Comparison of ENCODE assay signal across 1 cellular context in the genomic region with DNA sequence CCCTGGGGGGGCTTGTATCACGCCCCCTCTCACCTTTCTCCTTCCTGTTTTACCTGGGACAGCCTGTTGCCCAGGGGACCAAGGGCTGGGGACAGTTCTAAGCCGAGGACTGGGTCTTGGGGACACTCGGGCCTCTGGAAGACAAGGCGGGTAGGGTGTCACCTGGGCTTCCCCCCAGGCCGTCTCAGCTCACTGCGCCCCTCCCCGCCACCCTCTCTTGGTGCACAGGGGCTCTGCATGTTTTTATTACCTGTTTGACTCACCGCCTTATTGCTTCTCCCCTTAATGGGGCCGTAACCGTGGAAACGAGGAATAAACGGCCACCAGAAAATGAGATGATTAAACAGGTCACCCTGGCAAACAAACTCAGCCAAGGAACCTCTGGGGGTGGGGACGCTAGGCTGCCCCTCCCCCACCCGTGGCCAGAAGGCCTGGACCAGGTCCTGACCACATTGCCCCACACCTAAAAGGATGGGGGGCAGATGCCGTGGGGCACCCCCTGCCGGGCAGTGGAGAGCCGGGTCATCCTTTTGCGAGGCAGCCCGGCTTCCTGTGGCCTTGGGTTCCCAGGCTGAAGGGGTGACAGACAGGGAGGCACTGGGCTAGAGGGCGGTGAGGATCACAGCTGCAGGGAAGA.
A peak's percentile ranks its signal among the peaks of the same experiment; 100 is the strongest.
TF ChIP-seq lines count a peak whose summit lies in the region.

No MANE protein-coding gene starts in this region.

TF ChIP-seq in HepG2, 621 proteins besides CTCF, POLR2A, EP300 and RAD21 (continued from another document and continues in another):
- TF ChIP-seq, protein P1, sequence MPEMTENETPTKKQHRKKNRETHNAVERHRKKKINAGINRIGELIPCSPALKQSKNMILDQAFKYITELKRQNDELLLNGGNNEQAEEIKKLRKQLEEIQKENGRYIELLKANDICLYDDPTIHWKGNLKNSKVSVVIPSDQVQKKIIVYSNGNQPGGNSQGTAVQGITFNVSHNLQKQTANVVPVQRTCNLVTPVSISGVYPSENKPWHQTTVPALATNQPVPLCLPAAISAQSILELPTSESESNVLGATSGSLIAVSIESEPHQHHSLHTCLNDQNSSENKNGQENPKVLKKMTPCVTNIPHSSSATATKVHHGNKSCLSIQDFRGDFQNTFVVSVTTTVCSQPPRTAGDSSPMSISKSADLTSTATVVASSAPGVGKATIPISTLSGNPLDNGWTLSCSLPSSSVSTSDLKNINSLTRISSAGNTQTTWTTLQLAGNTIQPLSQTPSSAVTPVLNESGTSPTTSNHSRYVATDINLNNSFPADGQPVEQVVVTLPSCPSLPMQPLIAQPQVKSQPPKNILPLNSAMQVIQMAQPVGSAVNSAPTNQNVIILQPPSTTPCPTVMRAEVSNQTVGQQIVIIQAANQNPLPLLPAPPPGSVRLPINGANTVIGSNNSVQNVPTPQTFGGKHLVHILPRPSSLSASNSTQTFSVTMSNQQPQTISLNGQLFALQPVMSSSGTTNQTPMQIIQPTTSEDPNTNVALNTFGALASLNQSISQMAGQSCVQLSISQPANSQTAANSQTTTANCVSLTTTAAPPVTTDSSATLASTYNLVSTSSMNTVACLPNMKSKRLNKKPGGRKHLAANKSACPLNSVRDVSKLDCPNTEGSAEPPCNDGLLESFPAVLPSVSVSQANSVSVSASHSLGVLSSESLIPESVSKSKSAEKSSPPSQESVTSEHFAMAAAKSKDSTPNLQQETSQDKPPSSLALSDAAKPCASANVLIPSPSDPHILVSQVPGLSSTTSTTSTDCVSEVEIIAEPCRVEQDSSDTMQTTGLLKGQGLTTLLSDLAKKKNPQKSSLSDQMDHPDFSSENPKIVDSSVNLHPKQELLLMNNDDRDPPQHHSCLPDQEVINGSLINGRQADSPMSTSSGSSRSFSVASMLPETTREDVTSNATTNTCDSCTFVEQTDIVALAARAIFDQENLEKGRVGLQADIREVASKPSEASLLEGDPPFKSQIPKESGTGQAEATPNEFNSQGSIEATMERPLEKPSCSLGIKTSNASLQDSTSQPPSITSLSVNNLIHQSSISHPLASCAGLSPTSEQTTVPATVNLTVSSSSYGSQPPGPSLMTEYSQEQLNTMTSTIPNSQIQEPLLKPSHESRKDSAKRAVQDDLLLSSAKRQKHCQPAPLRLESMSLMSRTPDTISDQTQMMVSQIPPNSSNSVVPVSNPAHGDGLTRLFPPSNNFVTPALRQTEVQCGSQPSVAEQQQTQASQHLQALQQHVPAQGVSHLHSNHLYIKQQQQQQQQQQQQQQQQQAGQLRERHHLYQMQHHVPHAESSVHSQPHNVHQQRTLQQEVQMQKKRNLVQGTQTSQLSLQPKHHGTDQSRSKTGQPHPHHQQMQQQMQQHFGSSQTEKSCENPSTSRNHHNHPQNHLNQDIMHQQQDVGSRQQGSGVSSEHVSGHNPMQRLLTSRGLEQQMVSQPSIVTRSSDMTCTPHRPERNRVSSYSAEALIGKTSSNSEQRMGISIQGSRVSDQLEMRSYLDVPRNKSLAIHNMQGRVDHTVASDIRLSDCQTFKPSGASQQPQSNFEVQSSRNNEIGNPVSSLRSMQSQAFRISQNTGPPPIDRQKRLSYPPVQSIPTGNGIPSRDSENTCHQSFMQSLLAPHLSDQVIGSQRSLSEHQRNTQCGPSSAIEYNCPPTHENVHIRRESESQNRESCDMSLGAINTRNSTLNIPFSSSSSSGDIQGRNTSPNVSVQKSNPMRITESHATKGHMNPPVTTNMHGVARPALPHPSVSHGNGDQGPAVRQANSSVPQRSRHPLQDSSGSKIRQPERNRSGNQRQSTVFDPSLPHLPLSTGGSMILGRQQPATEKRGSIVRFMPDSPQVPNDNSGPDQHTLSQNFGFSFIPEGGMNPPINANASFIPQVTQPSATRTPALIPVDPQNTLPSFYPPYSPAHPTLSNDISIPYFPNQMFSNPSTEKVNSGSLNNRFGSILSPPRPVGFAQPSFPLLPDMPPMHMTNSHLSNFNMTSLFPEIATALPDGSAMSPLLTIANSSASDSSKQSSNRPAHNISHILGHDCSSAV (CRISPR knock-in tag; IDR thresholded peaks at IDR 0.05; ENCODE audit: borderline replicate concordance): no peak
- TF ChIP-seq SRSF1 (optimal IDR thresholded peaks at IDR 0.05; ENCODE audit: low read depth, low read length): peak; percentile 3
- TF ChIP-seq, protein P2, sequence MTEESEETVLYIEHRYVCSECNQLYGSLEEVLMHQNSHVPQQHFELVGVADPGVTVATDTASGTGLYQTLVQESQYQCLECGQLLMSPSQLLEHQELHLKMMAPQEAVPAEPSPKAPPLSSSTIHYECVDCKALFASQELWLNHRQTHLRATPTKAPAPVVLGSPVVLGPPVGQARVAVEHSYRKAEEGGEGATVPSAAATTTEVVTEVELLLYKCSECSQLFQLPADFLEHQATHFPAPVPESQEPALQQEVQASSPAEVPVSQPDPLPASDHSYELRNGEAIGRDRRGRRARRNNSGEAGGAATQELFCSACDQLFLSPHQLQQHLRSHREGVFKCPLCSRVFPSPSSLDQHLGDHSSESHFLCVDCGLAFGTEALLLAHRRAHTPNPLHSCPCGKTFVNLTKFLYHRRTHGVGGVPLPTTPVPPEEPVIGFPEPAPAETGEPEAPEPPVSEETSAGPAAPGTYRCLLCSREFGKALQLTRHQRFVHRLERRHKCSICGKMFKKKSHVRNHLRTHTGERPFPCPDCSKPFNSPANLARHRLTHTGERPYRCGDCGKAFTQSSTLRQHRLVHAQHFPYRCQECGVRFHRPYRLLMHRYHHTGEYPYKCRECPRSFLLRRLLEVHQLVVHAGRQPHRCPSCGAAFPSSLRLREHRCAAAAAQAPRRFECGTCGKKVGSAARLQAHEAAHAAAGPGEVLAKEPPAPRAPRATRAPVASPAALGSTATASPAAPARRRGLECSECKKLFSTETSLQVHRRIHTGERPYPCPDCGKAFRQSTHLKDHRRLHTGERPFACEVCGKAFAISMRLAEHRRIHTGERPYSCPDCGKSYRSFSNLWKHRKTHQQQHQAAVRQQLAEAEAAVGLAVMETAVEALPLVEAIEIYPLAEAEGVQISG (CRISPR knock-in tag; IDR thresholded peaks at IDR 0.05): peak; percentile 41; the same call in 1 of the 2 replicates
- TF ChIP-seq TSC22D2 (CRISPR knock-in tag; IDR thresholded peaks at IDR 0.05; ENCODE audit: borderline replicate concordance): no peak
- 0 out of 2 replicates have a peak, but pooled peaks have one; percentile 25 for TF ChIP-seq NCOA2 (CRISPR knock-in tag; IDR thresholded peaks at IDR 0.05)
- peak; percentile 61; the same call in 1 of the 2 replicates for TF ChIP-seq RXRA (CRISPR knock-in tag; IDR thresholded peaks at IDR 0.05)
- peak; percentile 75 for TF ChIP-seq PPARG (CRISPR knock-in tag; conservative IDR thresholded peaks at IDR 0.05)
- TF ChIP-seq TCF7 (IDR thresholded peaks at IDR 0.05; ENCODE audit: low read depth): peak; percentile 32; the same call in 1 of the 2 replicates
- TF ChIP-seq ATF7 (IDR thresholded peaks at IDR 0.05): no peak
- no peak for TF ChIP-seq ATF7 (CRISPR knock-in tag; IDR thresholded peaks at IDR 0.05)
- TF ChIP-seq RFX3 (CRISPR knock-in tag; IDR thresholded peaks at IDR 0.05): peak; percentile 34; the same call in 1 of the 2 replicates
- TF ChIP-seq ZFP90 (CRISPR knock-in tag; IDR thresholded peaks at IDR 0.05; ENCODE audit: borderline replicate concordance): no peak; the same call in 1 of the 2 replicates
- TF ChIP-seq, protein P3, sequence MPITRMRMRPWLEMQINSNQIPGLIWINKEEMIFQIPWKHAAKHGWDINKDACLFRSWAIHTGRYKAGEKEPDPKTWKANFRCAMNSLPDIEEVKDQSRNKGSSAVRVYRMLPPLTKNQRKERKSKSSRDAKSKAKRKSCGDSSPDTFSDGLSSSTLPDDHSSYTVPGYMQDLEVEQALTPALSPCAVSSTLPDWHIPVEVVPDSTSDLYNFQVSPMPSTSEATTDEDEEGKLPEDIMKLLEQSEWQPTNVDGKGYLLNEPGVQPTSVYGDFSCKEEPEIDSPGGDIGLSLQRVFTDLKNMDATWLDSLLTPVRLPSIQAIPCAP (CRISPR knock-in tag; IDR thresholded peaks at IDR 0.05; ENCODE audit: low read depth): no peak
- TF ChIP-seq ZFP82 (CRISPR knock-in tag; IDR thresholded peaks at IDR 0.05; ENCODE audit: borderline replicate concordance): no peak
- TF ChIP-seq, protein P4, sequence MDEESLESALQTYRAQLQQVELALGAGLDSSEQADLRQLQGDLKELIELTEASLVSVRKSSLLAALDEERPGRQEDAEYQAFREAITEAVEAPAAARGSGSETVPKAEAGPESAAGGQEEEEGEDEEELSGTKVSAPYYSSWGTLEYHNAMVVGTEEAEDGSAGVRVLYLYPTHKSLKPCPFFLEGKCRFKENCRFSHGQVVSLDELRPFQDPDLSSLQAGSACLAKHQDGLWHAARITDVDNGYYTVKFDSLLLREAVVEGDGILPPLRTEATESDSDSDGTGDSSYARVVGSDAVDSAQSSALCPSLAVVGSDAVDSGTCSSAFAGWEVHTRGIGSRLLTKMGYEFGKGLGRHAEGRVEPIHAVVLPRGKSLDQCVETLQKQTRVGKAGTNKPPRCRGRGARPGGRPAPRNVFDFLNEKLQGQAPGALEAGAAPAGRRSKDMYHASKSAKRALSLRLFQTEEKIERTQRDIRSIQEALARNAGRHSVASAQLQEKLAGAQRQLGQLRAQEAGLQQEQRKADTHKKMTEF (CRISPR knock-in tag; IDR thresholded peaks at IDR 0.05): no peak
- TF ChIP-seq ZNF776 (CRISPR knock-in tag; IDR thresholded peaks at IDR 0.05): no peak
- no peak for TF ChIP-seq GABPA (IDR thresholded peaks at IDR 0.05; ENCODE audit: low read depth, low read length)
- 0 out of 2 replicates have a peak, but pooled peaks have one; percentile 20 for TF ChIP-seq GABPA (CRISPR knock-in tag; IDR thresholded peaks at IDR 0.05; ENCODE audit: low read depth)
- no peak for TF ChIP-seq SETDB1 (CRISPR knock-in tag; IDR thresholded peaks at IDR 0.05; ENCODE audit: borderline replicate concordance)
- no peak for TF ChIP-seq ZNF564 (CRISPR knock-in tag; IDR thresholded peaks at IDR 0.05)
- TF ChIP-seq CREB1 (IDR thresholded peaks at IDR 0.05): no peak
- TF ChIP-seq CREB1 (CRISPR knock-in tag; IDR thresholded peaks at IDR 0.05): no peak
- TF ChIP-seq TBL1XR1 (IDR thresholded peaks at IDR 0.05; ENCODE audit: borderline replicate concordance, low read length, partially characterized antibody): no peak
- no peak for TF ChIP-seq ZNF563 (CRISPR knock-in tag; IDR thresholded peaks at IDR 0.05)
- TF ChIP-seq, protein P5, sequence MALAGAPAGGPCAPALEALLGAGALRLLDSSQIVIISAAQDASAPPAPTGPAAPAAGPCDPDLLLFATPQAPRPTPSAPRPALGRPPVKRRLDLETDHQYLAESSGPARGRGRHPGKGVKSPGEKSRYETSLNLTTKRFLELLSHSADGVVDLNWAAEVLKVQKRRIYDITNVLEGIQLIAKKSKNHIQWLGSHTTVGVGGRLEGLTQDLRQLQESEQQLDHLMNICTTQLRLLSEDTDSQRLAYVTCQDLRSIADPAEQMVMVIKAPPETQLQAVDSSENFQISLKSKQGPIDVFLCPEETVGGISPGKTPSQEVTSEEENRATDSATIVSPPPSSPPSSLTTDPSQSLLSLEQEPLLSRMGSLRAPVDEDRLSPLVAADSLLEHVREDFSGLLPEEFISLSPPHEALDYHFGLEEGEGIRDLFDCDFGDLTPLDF (CRISPR knock-in tag; IDR thresholded peaks at IDR 0.05): no peak
- TF ChIP-seq ZSCAN9 (CRISPR knock-in tag; IDR thresholded peaks at IDR 0.05; ENCODE audit: borderline replicate concordance): 0 out of 2 replicates have a peak, but pooled peaks have one; percentile 13
- TF ChIP-seq, protein P6, sequence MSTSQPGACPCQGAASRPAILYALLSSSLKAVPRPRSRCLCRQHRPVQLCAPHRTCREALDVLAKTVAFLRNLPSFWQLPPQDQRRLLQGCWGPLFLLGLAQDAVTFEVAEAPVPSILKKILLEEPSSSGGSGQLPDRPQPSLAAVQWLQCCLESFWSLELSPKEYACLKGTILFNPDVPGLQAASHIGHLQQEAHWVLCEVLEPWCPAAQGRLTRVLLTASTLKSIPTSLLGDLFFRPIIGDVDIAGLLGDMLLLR (CRISPR knock-in tag; IDR thresholded peaks at IDR 0.05): no peak
- TF ChIP-seq BORCS8-MEF2B (CRISPR knock-in tag; IDR thresholded peaks at IDR 0.05): peak; percentile 15
- no peak for TF ChIP-seq SMAD3 (CRISPR knock-in tag; IDR thresholded peaks at IDR 0.05)
- no peak for TF ChIP-seq SUZ12 (IDR thresholded peaks at IDR 0.05; ENCODE audit: low read depth, low read length)
- 0 out of 2 replicates have a peak, but pooled peaks have one; percentile 5 for TF ChIP-seq MEF2D (CRISPR knock-in tag; IDR thresholded peaks at IDR 0.05)
- TF ChIP-seq ZNF33A (CRISPR knock-in tag; IDR thresholded peaks at IDR 0.05; ENCODE audit: borderline replicate concordance): 0 out of 2 replicates have a peak, but pooled peaks have one; percentile 40
- TF ChIP-seq ZNF501 (CRISPR knock-in tag; IDR thresholded peaks at IDR 0.05): no peak
- no peak for TF ChIP-seq ZNF713 (CRISPR knock-in tag; IDR thresholded peaks at IDR 0.05)
- TF ChIP-seq ZMAT3 (CRISPR knock-in tag; conservative IDR thresholded peaks at IDR 0.05): 0 out of 2 replicates have a peak, but pooled peaks have one; percentile 3
- peak; percentile 78; the same call in 1 of the 2 replicates for TF ChIP-seq ZSCAN25 (CRISPR knock-in tag; IDR thresholded peaks at IDR 0.05)
- TF ChIP-seq, protein P7, sequence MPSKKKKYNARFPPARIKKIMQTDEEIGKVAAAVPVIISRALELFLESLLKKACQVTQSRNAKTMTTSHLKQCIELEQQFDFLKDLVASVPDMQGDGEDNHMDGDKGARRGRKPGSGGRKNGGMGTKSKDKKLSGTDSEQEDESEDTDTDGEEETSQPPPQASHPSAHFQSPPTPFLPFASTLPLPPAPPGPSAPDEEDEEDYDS (CRISPR knock-in tag; IDR thresholded peaks at IDR 0.05): peak; percentile 56; the same call in 1 of the 2 replicates
- TF ChIP-seq MED1 (CRISPR knock-in tag; IDR thresholded peaks at IDR 0.05): peak; percentile 54; the same call in 1 of the 2 replicates
- peak; percentile 77; the same call in 1 of the 2 replicates for TF ChIP-seq RXRB (CRISPR knock-in tag; IDR thresholded peaks at IDR 0.05; ENCODE audit: borderline replicate concordance)
- no peak for TF ChIP-seq ZIK1 (CRISPR knock-in tag; IDR thresholded peaks at IDR 0.05; ENCODE audit: borderline replicate concordance, low read depth)
- TF ChIP-seq, protein P8, sequence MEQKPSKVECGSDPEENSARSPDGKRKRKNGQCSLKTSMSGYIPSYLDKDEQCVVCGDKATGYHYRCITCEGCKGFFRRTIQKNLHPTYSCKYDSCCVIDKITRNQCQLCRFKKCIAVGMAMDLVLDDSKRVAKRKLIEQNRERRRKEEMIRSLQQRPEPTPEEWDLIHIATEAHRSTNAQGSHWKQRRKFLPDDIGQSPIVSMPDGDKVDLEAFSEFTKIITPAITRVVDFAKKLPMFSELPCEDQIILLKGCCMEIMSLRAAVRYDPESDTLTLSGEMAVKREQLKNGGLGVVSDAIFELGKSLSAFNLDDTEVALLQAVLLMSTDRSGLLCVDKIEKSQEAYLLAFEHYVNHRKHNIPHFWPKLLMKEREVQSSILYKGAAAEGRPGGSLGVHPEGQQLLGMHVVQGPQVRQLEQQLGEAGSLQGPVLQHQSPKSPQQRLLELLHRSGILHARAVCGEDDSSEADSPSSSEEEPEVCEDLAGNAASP (CRISPR knock-in tag; IDR thresholded peaks at IDR 0.05; ENCODE audit: borderline replicate concordance): peak; percentile 51; the same call in 1 of the 2 replicates
- TF ChIP-seq KDM5B (CRISPR knock-in tag; IDR thresholded peaks at IDR 0.05; ENCODE audit: borderline replicate concordance): no peak
- peak; percentile 75 for TF ChIP-seq ZEB1 (IDR thresholded peaks at IDR 0.05; ENCODE audit: insufficient replicate concordance, low read depth)
- peak; percentile 66; the same call in 1 of the 2 replicates for TF ChIP-seq REPIN1 (CRISPR knock-in tag; IDR thresholded peaks at IDR 0.05; ENCODE audit: borderline replicate concordance, low read depth)
